Comparison of ENCODE assay signal across 18 cellular contexts in the genomic region with DNA sequence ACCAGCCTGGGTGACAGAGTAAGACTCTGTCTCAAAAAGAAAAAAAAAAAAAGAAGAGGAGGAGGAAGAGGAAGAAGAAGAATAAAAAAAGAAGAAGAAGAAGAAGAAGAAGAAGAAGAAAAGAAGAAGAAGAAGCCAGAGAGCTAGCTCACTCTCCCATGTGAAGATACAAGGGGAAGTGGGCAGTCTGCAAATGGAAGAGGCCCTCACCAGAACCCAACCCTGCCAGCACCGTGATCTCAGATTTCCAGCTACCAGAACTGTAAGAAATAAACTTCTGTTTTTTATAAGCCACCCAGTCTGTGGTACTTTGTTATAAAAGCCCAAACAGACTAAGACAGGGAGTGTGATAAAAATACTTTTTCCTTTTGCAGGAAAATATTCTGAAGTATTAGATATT.
"Had no signal": no experiment of that assay in that cellular context is flagged by ENCODE, and none has a peak within 500 bp of the region (broad histone marks: within the 10 kb centered on the region; RNA-seq: fewer than 3 reads in every experiment).

No MANE protein-coding gene starts in this region.

- H3K4me3 ChIP-seq: body of pancreas, cardiac muscle cell, lower lobe of right lung, transverse colon, uterus had no signal

- H3K9me3 ChIP-seq: body of pancreas, lower lobe of right lung, uterus had no signal

- H3K36me3 ChIP-seq: cardiac muscle cell, lower lobe of right lung, transverse colon, uterus, WERI-Rb-1 had no signal

- H3K27ac ChIP-seq: body of pancreas, cardiac muscle cell, lower lobe of right lung, transverse colon, uterus, WERI-Rb-1 had no signal

- ATAC-seq: activated CD8-positive, alpha-beta T cell treated with anti-CD3 and anti-CD28 coated beads, Interleukin-2, amount 10 ng/mL, durations not matched to agents 7 days and 5 days; activated naive CD8-positive, alpha-beta T cell treated with anti-CD3 and anti-CD28 coated beads, Interleukin-2, amount 50 U/mL, for 24 hours; body of pancreas; lower lobe of right lung; naive thymus-derived CD8-positive, alpha-beta T cell had no signal

- H3K27me3 ChIP-seq: body of pancreas, cardiac muscle cell, transverse colon, uterus had no signal

- DNase-seq: activated CD4-positive, alpha-beta T cell treated with anti-CD3 and anti-CD28 coated beads, Interleukin-2, amount 50 U/mL, for 1 hour; activated CD4-positive, CD25-positive, alpha-beta regulatory T cell treated with anti-CD3 and anti-CD28 coated beads, Interleukin-2, amount 50 U/mL, for 72 hours; activated CD8-positive, alpha-beta T cell treated with anti-CD3 and anti-CD28 coated beads, Interleukin-2, amount 10 ng/mL, durations not matched to agents 7 days and 5 days; activated gamma-delta T cell; activated naive CD4-positive, alpha-beta T cell treated with anti-CD3 and anti-CD28 coated beads, Interleukin-2, amount 50 U/mL, for 16 hours; activated naive CD8-positive, alpha-beta T cell treated with anti-CD3 and anti-CD28 coated beads, Interleukin-2, amount 50 U/mL, for 24 hours; body of pancreas; cortex of kidney; foreskin fibroblast; kidney; lower lobe of right lung; naive thymus-derived CD8-positive, alpha-beta T cell; stimulated activated CD4-positive, alpha-beta T cell treated with anti-CD3 and anti-CD28 coated beads, Interleukin-4, amount 100 ng/mL, for 4 hours; substantia nigra; transverse colon; uterus; WERI-Rb-1 had no signal

- H3K4me1 ChIP-seq: body of pancreas, lower lobe of right lung, uterus had no signal
